In the genomic region with DNA sequence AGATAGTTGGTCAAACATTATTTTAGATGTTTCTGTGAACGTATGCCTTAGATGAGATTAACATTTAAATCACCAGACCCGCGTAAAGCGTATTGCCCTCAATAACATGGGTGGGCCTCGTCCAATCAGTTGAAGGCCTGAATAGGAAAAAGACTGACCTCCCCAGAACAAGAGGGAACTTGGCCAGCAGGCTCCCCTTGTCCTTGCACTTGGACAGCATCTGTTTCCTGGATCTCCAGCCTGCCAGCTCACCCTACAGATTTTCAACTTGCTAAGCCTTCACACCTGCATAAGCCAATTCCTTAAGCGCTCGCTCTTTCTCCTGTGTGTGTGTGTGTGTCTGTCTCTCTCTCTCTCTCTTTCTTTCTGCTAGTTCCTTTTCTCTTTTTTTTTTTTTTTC, we compare ENCODE assay signal across 19 cellular contexts. TPM values are rescaled to one million over a fixed set of nuclear protein-coding genes. Genes with fewer than 3 reads are reported as not detected.
A peak's percentile ranks its signal among the peaks of the same experiment; 100 is the strongest.
DNase-seq lines count a peak whose midpoint lies in the region; ATAC-seq and TF ChIP-seq lines count a peak whose summit lies in the region.
"Had no signal": no experiment of that assay in that cellular context is flagged by ENCODE, and none has a peak within 500 bp of the region (broad histone marks: within the 10 kb centered on the region; RNA-seq: fewer than 3 reads in every experiment).

No MANE protein-coding gene starts in this region.

- peaks cover 44% of the 10 kb centered on the region for H3F3A ChIP-seq in MM.1S (ENCODE audit: insufficient read depth, low read length)

- peak overlapping the region; percentile 6; the same call in 1 of the 2 replicates for H3K4me2 ChIP-seq in MM.1S (ENCODE audit: low read depth, low read length)

- no peak for ATAC-seq in activated CD4-positive, alpha-beta T cell treated with anti-CD3 and anti-CD28 coated beads for 36 hours
- ATAC-seq in effector memory CD8-positive, alpha-beta T cell (replicated peaks) = no peak
- no peak for ATAC-seq in GM21360 (IDR thresholded peaks at IDR 0.05; ENCODE audit: unreplicated experiment)
- no peak for ATAC-seq in GM18909 (IDR thresholded peaks at IDR 0.05; ENCODE audit: poor library complexity, unreplicated experiment)
- ATAC-seq: esophagus mucosa had no signal

- H3K27me3 Mint-ChIP-seq in activated CD4-positive, alpha-beta T cell treated with anti-CD3 and anti-CD28 coated beads, Interleukin-2, amount 10 ng/mL, durations not matched to agents 7 days and 5 days = no peaks in the 10 kb centered on the region
- no peaks in the 10 kb centered on the region for H3K27me3 Mint-ChIP-seq in activated CD4-positive, alpha-beta T cell treated with anti-CD3 and anti-CD28 coated beads for 36 hours
- no peaks in the 10 kb centered on the region for H3K27me3 Mint-ChIP-seq in effector memory CD8-positive, alpha-beta T cell
- H3K27me3 Mint-ChIP-seq: activated CD4-positive, alpha-beta T cell treated with anti-CD3 and anti-CD28 coated beads, Interleukin-2, amount 10 ng/mL, durations not matched to agents 24 days and 14 days; naive B cell had no signal

- H3K4me3 ChIP-seq in MM.1S (ENCODE audit: low read length) = no peak overlapping the region
- H3K4me3 ChIP-seq in skeletal muscle tissue (ENCODE audit: low read length in 3 of 3) = no peak overlapping the region
- H3K4me3 ChIP-seq: cardiac muscle cell had no signal

- H3K79me2 ChIP-seq in MM.1S (ENCODE audit: low read length) = peaks cover 55% of the 10 kb centered on the region

- CTCF ChIA-PET in activated CD4-positive, alpha-beta T cell treated with anti-CD3 and anti-CD28 coated beads, Interleukin-2, amount 10 ng/mL, durations not matched to agents 7 days and 5 days (lab: Charles Lee) = interaction anchor here (0.6 kb wide), 1 partner anchor 236 kb away, joined by 6 read pairs; no protein-coding TSS in a partner anchor
- CTCF ChIA-PET in activated CD4-positive, alpha-beta T cell treated with anti-CD3 and anti-CD28 coated beads for 36 hours (lab: Charles Lee) = interaction anchor here (1.2 kb wide), 1 partner anchor 157 kb away, joined by 4 read pairs; no protein-coding TSS in a partner anchor
- CTCF ChIA-PET in GM10248 (lab: Yijun Ruan, JAX) = interaction anchor here (1.3 kb wide), 1 partner anchor 22 kb away, joined by 3 read pairs; no protein-coding TSS in a partner anchor

- no peak overlapping the region for H2AFZ ChIP-seq in MM.1S (ENCODE audit: low read length)

- H3K4me1 ChIP-seq in MM.1S (ENCODE audit: low read length) (peaks cover 62% of the 10 kb centered on the region), skeletal muscle tissue (ENCODE audit: control insufficient read depth in 3 of 3, insufficient read depth in 3 of 3, low read length in 3 of 3) (peaks cover 57 to 69% (median 68%) of the 10 kb centered on the region in 3 donors)

- intact Hi-C loops in activated CD4-positive, alpha-beta T cell treated with anti-CD3 and anti-CD28 coated beads for 36 hours (cut with DNase I, micrococcal nuclease) = no loop called here

- H3K9ac ChIP-seq in MM.1S (ENCODE audit: low read length) (no peak overlapping the region), skeletal muscle tissue (ENCODE audit: low read depth in 1 of 3, low read length in 3 of 3) (peak overlapping the region in 1 of 3 donors; percentile 70)

- H3K27ac ChIP-seq in MM.1S (ENCODE audit: low read length) (peak overlapping the region; percentile 85; the same call in 1 of the 2 replicates), skeletal muscle tissue (ENCODE audit: low read depth, low read length) (peak overlapping the region; percentile 69)
- H3K27ac ChIP-seq: HL-60 had no signal

- H3K27ac Mint-ChIP-seq in activated CD4-positive, alpha-beta T cell treated with anti-CD3 and anti-CD28 coated beads, Interleukin-2, amount 10 ng/mL, durations not matched to agents 7 days and 5 days = peak overlapping the region; percentile 90
- H3K27ac Mint-ChIP-seq in activated CD4-positive, alpha-beta T cell treated with anti-CD3 and anti-CD28 coated beads for 36 hours = no peak overlapping the region
- peak overlapping the region; percentile 85 to 93 for H3K27ac Mint-ChIP-seq in effector memory CD8-positive, alpha-beta T cell

- TF ChIP-seq CTCF in MM.1S (IDR thresholded peaks at IDR 0.05; ENCODE audit: low read length) = no peak
- no peak for TF ChIP-seq CTCF in GM10248 (IDR thresholded peaks at IDR 0.05; ENCODE audit: control extremely low read depth, extremely low read depth, low read depth, missing control alignments)

- H3K9me3 Mint-ChIP-seq in activated CD4-positive, alpha-beta T cell treated with anti-CD3 and anti-CD28 coated beads, Interleukin-2, amount 10 ng/mL, durations not matched to agents 7 days and 5 days = no peaks in the 10 kb centered on the region
- H3K9me3 Mint-ChIP-seq in activated CD4-positive, alpha-beta T cell treated with anti-CD3 and anti-CD28 coated beads for 36 hours (ENCODE audit: low read depth) = no peaks in the 10 kb centered on the region
- H3K9me3 Mint-ChIP-seq in effector memory CD8-positive, alpha-beta T cell = no peaks in the 10 kb centered on the region
- H3K9me3 Mint-ChIP-seq: activated CD4-positive, alpha-beta T cell treated with anti-CD3 and anti-CD28 coated beads, Interleukin-2, amount 10 ng/mL, durations not matched to agents 24 days and 14 days; naive B cell had no signal

- 0 out of 2 replicates have a peak, but pooled peaks cover 5% of the 10 kb centered on the region for H4K20me1 ChIP-seq in MM.1S (ENCODE audit: insufficient read depth, low read length)

- H3K9me2 ChIP-seq in MM.1S (replicated peaks; ENCODE audit: insufficient read depth, low read length) = no peaks in the 10 kb centered on the region

- no peaks in the 10 kb centered on the region for H3K9me3 ChIP-seq in MM.1S (replicated peaks; ENCODE audit: insufficient read depth, low read length)
- no peaks in the 10 kb centered on the region for H3K9me3 ChIP-seq in skeletal muscle tissue (ENCODE audit: control insufficient read depth in 3 of 3, low read length in 3 of 3)
- H3K9me3 ChIP-seq: BE2C had no signal

- peaks cover 81% of the 10 kb centered on the region for H3K4me1 Mint-ChIP-seq in activated CD4-positive, alpha-beta T cell treated with anti-CD3 and anti-CD28 coated beads, Interleukin-2, amount 10 ng/mL, durations not matched to agents 7 days and 5 days
- peaks cover 87% of the 10 kb centered on the region for H3K4me1 Mint-ChIP-seq in activated CD4-positive, alpha-beta T cell treated with anti-CD3 and anti-CD28 coated beads for 36 hours
- H3K4me1 Mint-ChIP-seq in effector memory CD8-positive, alpha-beta T cell (ENCODE audit: low read depth in 2 of 2) = peaks cover 68 to 70% of the 10 kb centered on the region in 2 donors

- no peak overlapping the region for H3K4me3 Mint-ChIP-seq in activated CD4-positive, alpha-beta T cell treated with anti-CD3 and anti-CD28 coated beads, Interleukin-2, amount 10 ng/mL, durations not matched to agents 7 days and 5 days
- H3K4me3 Mint-ChIP-seq in activated CD4-positive, alpha-beta T cell treated with anti-CD3 and anti-CD28 coated beads for 36 hours = no peak overlapping the region
- peak overlapping the region in 1 of 2 donors; percentile 11 for H3K4me3 Mint-ChIP-seq in effector memory CD8-positive, alpha-beta T cell

- POLR2A ChIA-PET in activated CD4-positive, alpha-beta T cell treated with anti-CD3 and anti-CD28 coated beads, Interleukin-2, amount 10 ng/mL, durations not matched to agents 7 days and 5 days (lab: Charles Lee) = no interaction called here
- POLR2A ChIA-PET in activated CD4-positive, alpha-beta T cell treated with anti-CD3 and anti-CD28 coated beads for 36 hours (lab: Charles Lee) = no interaction called here
- POLR2A ChIA-PET in GM10248 (lab: Yijun Ruan, JAX) = interaction anchor here (1.7 kb wide), 1 partner anchor 8 kb away, joined by 6 read pairs; a partner anchor contains a TSS

- no peaks in the 10 kb centered on the region for H3K36me3 ChIP-seq in MM.1S (replicated peaks; ENCODE audit: insufficient read depth, low read length)
- H3K36me3 ChIP-seq in skeletal muscle tissue (ENCODE audit: control insufficient read depth in 3 of 3, insufficient read depth in 3 of 3, low read length in 3 of 3) = peaks cover 2 to 9% (median 8%) of the 10 kb centered on the region in 3 donors
- H3K36me3 ChIP-seq: BE2C, cardiac muscle cell had no signal

- H3K36me3 Mint-ChIP-seq in activated CD4-positive, alpha-beta T cell treated with anti-CD3 and anti-CD28 coated beads, Interleukin-2, amount 10 ng/mL, durations not matched to agents 7 days and 5 days (ENCODE audit: low read depth) = peaks cover 8% of the 10 kb centered on the region
- H3K36me3 Mint-ChIP-seq in activated CD4-positive, alpha-beta T cell treated with anti-CD3 and anti-CD28 coated beads for 36 hours (ENCODE audit: low read depth) = peaks cover 3% of the 10 kb centered on the region
- H3K36me3 Mint-ChIP-seq in effector memory CD8-positive, alpha-beta T cell (ENCODE audit: insufficient read depth) = peaks cover 20% of the 10 kb centered on the region
- H3K36me3 Mint-ChIP-seq: naive B cell had no signal

- H3K27me3 ChIP-seq in MM.1S (replicated peaks; ENCODE audit: insufficient read depth, low read length) (no peaks in the 10 kb centered on the region), skeletal muscle tissue (ENCODE audit: control insufficient read depth in 3 of 3, insufficient read depth in 3 of 3, low read length in 3 of 3) (no peaks in the 10 kb centered on the region)
- H3K27me3 ChIP-seq: BE2C, cardiac muscle cell had no signal

- no peak for DNase-seq in activated CD4-positive, alpha-beta T cell treated with anti-CD3 and anti-CD28 coated beads, Interleukin-2, amount 10 ng/mL, durations not matched to agents 7 days and 5 days
- no peak for DNase-seq in activated CD4-positive, alpha-beta T cell treated with anti-CD3 and anti-CD28 coated beads for 36 hours
- DNase-seq in MM.1S = peak; percentile 13
- DNase-seq in effector memory CD8-positive, alpha-beta T cell = no peak
- no peak for DNase-seq in GM10248 (ENCODE audit: extremely low spot score)
- DNase-seq: 8988T; activated CD4-positive, alpha-beta T cell treated with anti-CD3 and anti-CD28 coated beads, Interleukin-2, amount 10 ng/mL, durations not matched to agents 24 days and 14 days; activated gamma-delta T cell; BE2C; kidney glomerular epithelial cell; NCI-H1436 treated with DMSO at 0.1 percent for 48 hours; NCI-H526 had no signal

RNA-seq across cellular contexts. Expression of a gene that starts 8.2 kb away (rescaled TPM):
- total RNA-seq in activated CD4-positive, alpha-beta T cell treated with anti-CD3 and anti-CD28 coated beads, Interleukin-2, amount 10 ng/mL, durations not matched to agents 7 days and 5 days = 10 to 100 TPM; 30.0 to 37.8 TPM
- 10 to 100 TPM; 23.7 to 29.5 TPM for total RNA-seq in activated CD4-positive, alpha-beta T cell treated with anti-CD3 and anti-CD28 coated beads for 36 hours
- total RNA-seq in skeletal muscle tissue = 14.1 TPM

RNA-seq across cellular contexts. Expression of a gene that starts 50.6 kb away (rescaled TPM):
- total RNA-seq in activated CD4-positive, alpha-beta T cell treated with anti-CD3 and anti-CD28 coated beads, Interleukin-2, amount 10 ng/mL, durations not matched to agents 7 days and 5 days = 10 to 100 TPM; 32.2 to 35.5 TPM
- 10 to 100 TPM; 36.8 to 37.6 TPM for total RNA-seq in activated CD4-positive, alpha-beta T cell treated with anti-CD3 and anti-CD28 coated beads for 36 hours
- total RNA-seq in skeletal muscle tissue = 9.9 TPM
